ENCODE assay signal across 26 cellular contexts in genomic region chr12:89655851-89656250, GRCh38. TPM values are rescaled to one million over a fixed set of nuclear protein-coding genes. Genes with fewer than 3 reads are reported as not detected.
DNase-seq lines count a peak whose midpoint lies in the region; ATAC-seq, FAIRE-seq and TF ChIP-seq lines count a peak whose summit lies in the region.
"Had no signal": no experiment of that assay in that cellular context is flagged by ENCODE, and none has a peak within 500 bp of the region (broad histone marks: within the 10 kb centered on the region; RNA-seq: fewer than 3 reads in every experiment).

No MANE protein-coding gene starts in this region.

- H3K36me3 Mint-ChIP-seq in mesothelial cell of epicardium = peaks cover 11% of the 10 kb centered on the region
- no peaks in the 10 kb centered on the region for H3K36me3 Mint-ChIP-seq in WTC11

- TF ChIP-seq EP300 in A549 (IDR thresholded peaks at IDR 0.05) = no peak

- CTCF ChIA-PET in A549 (lab: Yijun Ruan, JAX) = no interaction called here
- CTCF ChIA-PET in WTC11 (lab: Charles Lee) = no interaction called here

- H3K4me3 Mint-ChIP-seq in mesothelial cell of epicardium (no peak overlapping the region), WTC11 (no peak overlapping the region)
- H3K4me3 Mint-ChIP-seq: CD4-positive, alpha-beta T cell had no signal

- FAIRE-seq in A549 (lab: Jason Lieb, UNC) (no peak), endometrium (lab: Jason Lieb, UNC) (peak; percentile 74)
- FAIRE-seq: D721Med, H1, HepG2 had no signal

- TF ChIP-seq RAD21 in A549 (conservative IDR thresholded peaks at IDR 0.05 in 1 of 2, IDR thresholded peaks at IDR 0.05 in 1 of 2) = no peak

- H3K27ac Mint-ChIP-seq in mesothelial cell of epicardium = peak overlapping the region; percentile 15
- H3K27ac Mint-ChIP-seq in WTC11 = no peak overlapping the region
- H3K27ac Mint-ChIP-seq: CD4-positive, alpha-beta T cell had no signal

- no peaks in the 10 kb centered on the region for H3K27me3 ChIP-seq in aorta (ENCODE audit: control insufficient read depth in 1 of 2, insufficient read depth in 2 of 2, low read length in 1 of 2)
- H3K27me3 ChIP-seq: BLaER1 treated with 17β-estradiol and CSF1 and Interleukin-3, amounts not matched to agents 10 nM and 100 nM; MG63; SJSA1 had no signal

- no peak for DNase-seq in A549 (ENCODE audit: low read depth in 1 of 2, low spot score in 1 of 2)
- DNase-seq in NCI-H226 = peak; percentile 20
- no peak for DNase-seq in mesothelial cell of epicardium (ENCODE audit: low spot score in 2 of 2, unreplicated experiment in 2 of 2)
- no peak for DNase-seq in dedifferentiated amniotic fluid mesenchymal stem cell (ENCODE audit: extremely low spot score)
- DNase-seq in aorta = no peak
- no peak for DNase-seq in WTC11 (ENCODE audit: low spot score)
- DNase-seq: 8988T; CD4-positive, alpha-beta T cell; DMS53; KBM-7; MG63; NCI-H1105 treated with DMSO at 0.1 percent for 48 hours; NCI-H2029; NCI-H446 treated with DMSO at 0.1 percent for 48 hours; NCI-H526; PC-9; Right ventricle myocardium superior; RPMI8226 had no signal

- TF ChIP-seq POLR2A in A549 (IDR thresholded peaks at IDR 0.05; ENCODE audit: low read length) = no peak

- ATAC-seq in A549 (no peak), HG02938 (IDR thresholded peaks at IDR 0.05; ENCODE audit: unreplicated experiment) (no peak), aorta (ENCODE audit: low FRiP score) (no peak), WTC11 (no peak)
- ATAC-seq: HCT116, HepG2 had no signal

- 95% methylated on average over 1 of the region's 1 CpG for WGBS in A549 (ENCODE audit: missing lambda C conversion rate)
- 93 to 94% methylated on average over 1 of the region's 1 CpG for WGBS in aorta, 2 donors

- intact Hi-C loops in aorta (cut with DNase I) = no loop called here

- peaks cover 19% of the 10 kb centered on the region for H3K4me1 ChIP-seq in A549
- H3K4me1 ChIP-seq in aorta (ENCODE audit: control insufficient read depth in 1 of 2, insufficient read depth in 2 of 2, low read length in 2 of 2) = no peaks in the 10 kb centered on the region
- H3K4me1 ChIP-seq: SJSA1 had no signal

- H3K4me1 Mint-ChIP-seq in mesothelial cell of epicardium = peaks cover 44% of the 10 kb centered on the region
- peaks cover 26% of the 10 kb centered on the region for H3K4me1 Mint-ChIP-seq in WTC11

- H3K9me3 ChIP-seq in A549 (no peaks in the 10 kb centered on the region), aorta (ENCODE audit: control insufficient read depth, low read length) (no peaks in the 10 kb centered on the region)
- H3K9me3 ChIP-seq: MG63, SJSA1 had no signal

- H3K27ac ChIP-seq in A549 = no peak overlapping the region
- no peak overlapping the region for H3K27ac ChIP-seq in aorta (ENCODE audit: low read depth in 1 of 2, low read length in 2 of 2)
- H3K27ac ChIP-seq: BLaER1 treated with 17β-estradiol and CSF1 and Interleukin-3, amounts not matched to agents 10 nM and 100 nM; PC-9; SJSA1 had no signal

- H3K27me3 Mint-ChIP-seq in mesothelial cell of epicardium (ENCODE audit: low read depth) (no peaks in the 10 kb centered on the region), WTC11 (ENCODE audit: low read depth) (no peaks in the 10 kb centered on the region)
- H3K27me3 Mint-ChIP-seq: CD4-positive, alpha-beta T cell had no signal

- no peaks in the 10 kb centered on the region for H3K36me3 ChIP-seq in aorta (ENCODE audit: control insufficient read depth in 1 of 2, insufficient read depth in 2 of 2, low read length in 1 of 2)

- H3K9me3 Mint-ChIP-seq in mesothelial cell of epicardium = no peaks in the 10 kb centered on the region
- H3K9me3 Mint-ChIP-seq in WTC11 = no peaks in the 10 kb centered on the region
- H3K9me3 Mint-ChIP-seq: CD4-positive, alpha-beta T cell had no signal

- TF ChIP-seq CTCF in A549 (IDR thresholded peaks at IDR 0.05) (no peak), mesothelial cell of epicardium (IDR thresholded peaks at IDR 0.05; ENCODE audit: unreplicated experiment) (no peak), WTC11 (IDR thresholded peaks at IDR 0.05) (no peak)

- POLR2A ChIA-PET in A549 (lab: Yijun Ruan, JAX) (no interaction called here), WTC11 (lab: Charles Lee) (no interaction called here)

- H3K4me3 ChIP-seq in A549 (no peak overlapping the region), aorta (ENCODE audit: low read length in 2 of 2) (no peak overlapping the region)
- H3K4me3 ChIP-seq: BLaER1 treated with 17β-estradiol and CSF1 and Interleukin-3, amounts not matched to agents 10 nM and 100 nM; MG63; PC-9; SJSA1 had no signal

- H3K4me2 ChIP-seq in A549 = peak overlapping the region; percentile 2; the same call in 2 of the 3 replicates
- H3K4me2 ChIP-seq: PC-9 had no signal

TF ChIP-seq in A549, 52 proteins besides CTCF, POLR2A, EP300 and RAD21 (continues in another document):
- TF ChIP-seq CHD4 (IDR thresholded peaks at IDR 0.05; ENCODE audit: borderline replicate concordance) (no peak), NR3C1 (IDR thresholded peaks at IDR 0.05) (no peak), MAZ (IDR thresholded peaks at IDR 0.05; ENCODE audit: borderline replicate concordance, low read depth, low read length) (no peak), ESRRA (IDR thresholded peaks at IDR 0.05; ENCODE audit: borderline replicate concordance, low read length) (no peak), HOXA7 (CRISPR knock-in tag; IDR thresholded peaks at IDR 0.05) (no peak)
- TF ChIP-seq, protein P1, sequence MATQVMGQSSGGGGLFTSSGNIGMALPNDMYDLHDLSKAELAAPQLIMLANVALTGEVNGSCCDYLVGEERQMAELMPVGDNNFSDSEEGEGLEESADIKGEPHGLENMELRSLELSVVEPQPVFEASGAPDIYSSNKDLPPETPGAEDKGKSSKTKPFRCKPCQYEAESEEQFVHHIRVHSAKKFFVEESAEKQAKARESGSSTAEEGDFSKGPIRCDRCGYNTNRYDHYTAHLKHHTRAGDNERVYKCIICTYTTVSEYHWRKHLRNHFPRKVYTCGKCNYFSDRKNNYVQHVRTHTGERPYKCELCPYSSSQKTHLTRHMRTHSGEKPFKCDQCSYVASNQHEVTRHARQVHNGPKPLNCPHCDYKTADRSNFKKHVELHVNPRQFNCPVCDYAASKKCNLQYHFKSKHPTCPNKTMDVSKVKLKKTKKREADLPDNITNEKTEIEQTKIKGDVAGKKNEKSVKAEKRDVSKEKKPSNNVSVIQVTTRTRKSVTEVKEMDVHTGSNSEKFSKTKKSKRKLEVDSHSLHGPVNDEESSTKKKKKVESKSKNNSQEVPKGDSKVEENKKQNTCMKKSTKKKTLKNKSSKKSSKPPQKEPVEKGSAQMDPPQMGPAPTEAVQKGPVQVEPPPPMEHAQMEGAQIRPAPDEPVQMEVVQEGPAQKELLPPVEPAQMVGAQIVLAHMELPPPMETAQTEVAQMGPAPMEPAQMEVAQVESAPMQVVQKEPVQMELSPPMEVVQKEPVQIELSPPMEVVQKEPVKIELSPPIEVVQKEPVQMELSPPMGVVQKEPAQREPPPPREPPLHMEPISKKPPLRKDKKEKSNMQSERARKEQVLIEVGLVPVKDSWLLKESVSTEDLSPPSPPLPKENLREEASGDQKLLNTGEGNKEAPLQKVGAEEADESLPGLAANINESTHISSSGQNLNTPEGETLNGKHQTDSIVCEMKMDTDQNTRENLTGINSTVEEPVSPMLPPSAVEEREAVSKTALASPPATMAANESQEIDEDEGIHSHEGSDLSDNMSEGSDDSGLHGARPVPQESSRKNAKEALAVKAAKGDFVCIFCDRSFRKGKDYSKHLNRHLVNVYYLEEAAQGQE (IDR thresholded peaks at IDR 0.05) = no peak

TF ChIP-seq in WTC11, 78 proteins besides CTCF, POLR2A, EP300 and RAD21:
- TF ChIP-seq RELA (CRISPR knock-in tag; IDR thresholded peaks at IDR 0.05; ENCODE audit: borderline replicate concordance) = no peak

RNA-seq across cellular contexts. Expression of gene ATP2B1, which starts 52.8 kb away (rescaled TPM):
- 132 and 142 TPM in 2 replicates for polyA plus RNA-seq in A549 (2011; rRNA removed)
- 10.9 and 11.0 TPM in 2 replicates for polyA plus RNA-seq in A549 (2012; cell fraction: cytosol; rRNA removed)
- 8.7 and 14.5 TPM in 2 replicates for polyA plus RNA-seq in A549 (2012; cell fraction: nucleus; rRNA removed)
- polyA plus RNA-seq in A549 (2017; fragmentation: RNase III; extraction: RNeasy Plus Mini Kit Qiagen cat#74134 plus additional on column Dnase treatment) = 52.7 to 56.2 TPM (median 56.0 TPM) in 3 replicates
- 66.7 and 74.1 TPM in 2 replicates for polyA minus RNA-seq in A549 (2011; rRNA and poly(A)+ RNA removed)
- total RNA-seq in mesothelial cell of epicardium = 124 to 140 TPM (median 131 TPM) in 3 replicates
- 10 to 100 TPM; 26.8 to 44.8 TPM for total RNA-seq in aorta
- polyA plus RNA-seq in aorta = 1 to 10 TPM; 5.7 to 8.3 TPM
- total RNA-seq in WTC11 (2021) = 29.6 to 31.7 TPM (median 31.3 TPM) in 3 replicates
